1 cellular context compared by ENCODE assay signal in genomic region chr2:196961889-196962288, GRCh38.
TF ChIP-seq lines count a peak whose summit lies in the region.

No MANE protein-coding gene starts in this region.

TF ChIP-seq in GM12878, 131 proteins besides CTCF, POLR2A, EP300 and RAD21 (continued from another document):
- TF ChIP-seq ZBTB11 (CRISPR knock-in tag; IDR thresholded peaks at IDR 0.05) (no peak), ZBED1 (IDR thresholded peaks at IDR 0.05; ENCODE audit: borderline replicate concordance) (no peak), SREBF2 (IDR thresholded peaks at IDR 0.05; ENCODE audit: low read length) (no peak), CBX5 (IDR thresholded peaks at IDR 0.05; ENCODE audit: low read depth) (no peak), NR2C1 (IDR thresholded peaks at IDR 0.05) (no peak), PML (IDR thresholded peaks at IDR 0.05; ENCODE audit: low read length) (no peak), BACH1 (IDR thresholded peaks at IDR 0.05; ENCODE audit: borderline replicate concordance) (no peak), YY1 (IDR thresholded peaks at IDR 0.05; ENCODE audit: low read depth, low read length) (no peak)
